In genomic region chr14:90332271-90332584, GRCh38 we compare ENCODE assay signal across 8 cellular contexts. TPM values are rescaled to one million over a fixed set of nuclear protein-coding genes. Genes with fewer than 3 reads are reported as not detected.
DNase-seq lines count a peak whose midpoint lies in the region; ATAC-seq and TF ChIP-seq lines count a peak whose summit lies in the region.

No MANE protein-coding gene starts in this region.

- H3K36me3 Mint-ChIP-seq in CD8-positive, alpha-beta memory T cell = peaks cover 0 to 18% (median 1%) of the 10 kb centered on the region in 3 donors
- peaks cover 4% of the 10 kb centered on the region for H3K36me3 Mint-ChIP-seq in nephron (ENCODE audit: low read depth)

- H3K27ac ChIP-seq in CD8-positive, alpha-beta memory T cell (ENCODE audit: low read depth, low read length) = peak overlapping the region; percentile 3
- peak overlapping the region; percentile 74 for H3K27ac ChIP-seq in mammary epithelial cell (ENCODE audit: insufficient read depth, low read depth, low read length)

- WGBS in mammary epithelial cell (ENCODE audit: low coverage, missing lambda C conversion rate) = 48% methylated on average over 6 of the region's 6 CpGs

- peaks cover 18 to 22% of the 10 kb centered on the region in 2 donors for H3K27me3 Mint-ChIP-seq in CD8-positive, alpha-beta memory T cell
- H3K27me3 Mint-ChIP-seq in nephron (ENCODE audit: low read depth) = peaks cover 28% of the 10 kb centered on the region

- no peak for DNase-seq in CD8-positive, alpha-beta memory T cell
- DNase-seq in mammary epithelial cell (no peak), amniotic stem cell (lab: John Stamatoyannopoulos, UW) (no peak), NCI-H526 (lab: John Stamatoyannopoulos, UW) (no peak), nucleus accumbens (lab: John Stamatoyannopoulos, UW) (no peak)

- peak overlapping the region; percentile 64 for H3K4me3 ChIP-seq in CD8-positive, alpha-beta memory T cell (ENCODE audit: low read length)
- H3K4me3 ChIP-seq in mammary epithelial cell (replicated peaks in 1 of 3; ENCODE audit: insufficient read depth in 1 of 3, low read depth in 2 of 3, low read length in 3 of 3) = peak overlapping the region; percentile 47 to 71 (median 59)

- TF ChIP-seq CTCF in mammary epithelial cell (conservative IDR thresholded peaks at IDR 0.05 in 1 of 2, IDR thresholded peaks at IDR 0.05 in 1 of 2; ENCODE audit: extremely low read depth in 1 of 2, insufficient read depth in 1 of 2, low read depth in 1 of 2, low read length in 2 of 2) = no peak
- TF ChIP-seq CTCF in nephron (IDR thresholded peaks at IDR 0.05; ENCODE audit: unreplicated experiment in 3 of 3) = no peak

- H3K27me3 ChIP-seq in CD8-positive, alpha-beta memory T cell (ENCODE audit: insufficient read depth, low read length, poor library complexity, severe bottlenecking) = no peaks in the 10 kb centered on the region
- peaks cover 3% of the 10 kb centered on the region for H3K27me3 ChIP-seq in mammary epithelial cell (ENCODE audit: insufficient read depth, low read length)

- H4K20me1 ChIP-seq in mammary epithelial cell (ENCODE audit: insufficient read depth, low read length) = no peaks in the 10 kb centered on the region

- ATAC-seq in HG03139 (IDR thresholded peaks at IDR 0.05; ENCODE audit: unreplicated experiment) (peak; percentile 5), GM18867 (IDR thresholded peaks at IDR 0.05; ENCODE audit: unreplicated experiment) (no peak)

- peaks cover 38% of the 10 kb centered on the region for H3K79me2 ChIP-seq in mammary epithelial cell (ENCODE audit: insufficient read depth, low read length)

- H3K36me3 ChIP-seq in CD8-positive, alpha-beta memory T cell (ENCODE audit: insufficient read depth, low read length) = no peaks in the 10 kb centered on the region
- H3K36me3 ChIP-seq in mammary epithelial cell (ENCODE audit: insufficient read depth, low read length) = no peaks in the 10 kb centered on the region

- peaks cover 14% of the 10 kb centered on the region for H3K4me1 ChIP-seq in CD8-positive, alpha-beta memory T cell (ENCODE audit: insufficient read depth, low read length)
- H3K4me1 ChIP-seq in mammary epithelial cell (ENCODE audit: insufficient read depth, low read length) = peaks cover 8% of the 10 kb centered on the region

- BruUV-seq in mammary epithelial cell (replicated peaks; lab: Mats Ljungman, UMichigan) = TSS peak; percentile 99

- in situ Hi-C loops in mammary epithelial cell (cut with MboI; ENCODE audit: low sequenced_read_pairs in 2 of 2) = no loop called here

- intact Hi-C loops in mammary epithelial cell (cut with micrococcal nuclease) = loop anchor here (1.0 to 5.0 kb wide), 2 partner anchors 50 to 65 kb away; partner anchors contain the start of gene CALM1

- no peak overlapping the region for H3K9ac ChIP-seq in mammary epithelial cell (ENCODE audit: insufficient read depth, low read length)

- dilution Hi-C loops in mammary epithelial cell (cut with HindIII; ENCODE audit: low sequenced_read_pairs) = no loop called here

- H3K9me3 Mint-ChIP-seq in CD8-positive, alpha-beta memory T cell = no peaks in the 10 kb centered on the region
- H3K9me3 Mint-ChIP-seq in nephron = no peaks in the 10 kb centered on the region

- H3K4me3 Mint-ChIP-seq in CD8-positive, alpha-beta memory T cell = peak overlapping the region; percentile 89 to 97 (median 92)
- peak overlapping the region; percentile 93 to 96 (median 93) for H3K4me3 Mint-ChIP-seq in nephron

- POLR2A ChIA-PET in CD8-positive, alpha-beta memory T cell (lab: Charles Lee) = interaction anchor here (2.2 kb wide), 1 partner anchor 51 kb away, joined by 14 read pairs; no protein-coding TSS in a partner anchor

- H3K4me1 Mint-ChIP-seq in CD8-positive, alpha-beta memory T cell = peaks cover 27 to 40% (median 35%) of the 10 kb centered on the region in 3 donors
- peaks cover 16% of the 10 kb centered on the region for H3K4me1 Mint-ChIP-seq in nephron

- CTCF ChIA-PET in CD8-positive, alpha-beta memory T cell (lab: Charles Lee) = no interaction called here
- CTCF ChIA-PET in mammary epithelial cell (lab: Charles Lee; ENCODE audit: low non-redundant PET) = no interaction called here

- peak overlapping the region; percentile 96 for H2AFZ ChIP-seq in mammary epithelial cell (ENCODE audit: low read depth, low read length)

- no peaks in the 10 kb centered on the region for H3K9me3 ChIP-seq in CD8-positive, alpha-beta memory T cell (ENCODE audit: low read length)
- H3K9me3 ChIP-seq in mammary epithelial cell (replicated peaks; ENCODE audit: insufficient read depth, low read length) = no peaks in the 10 kb centered on the region

- peak overlapping the region; percentile 86 to 99 (median 95) for H3K27ac Mint-ChIP-seq in CD8-positive, alpha-beta memory T cell
- H3K27ac Mint-ChIP-seq in nephron = peak overlapping the region; percentile 99 to 100 (median 99)

- H3K4me2 ChIP-seq in mammary epithelial cell (ENCODE audit: insufficient read depth, low read depth, low read length) = peak overlapping the region; percentile 70

RNA-seq across cellular contexts. Expression of gene NRDE2, which starts 0.5 kb away (rescaled TPM):
- total RNA-seq in CD8-positive, alpha-beta memory T cell = 10 to 100 TPM; 25.8 to 28.7 TPM
- 10.7 TPM for polyA plus RNA-seq in CD8-positive, alpha-beta memory T cell
- 10 to 100 TPM; 10.3 to 12.7 TPM for total RNA-seq in mammary epithelial cell
- polyA plus RNA-seq in mammary epithelial cell = 7.2 TPM
- 16.5 TPM for polyA minus RNA-seq in mammary epithelial cell
